16 cellular contexts compared by ENCODE assay signal in the genomic region with DNA sequence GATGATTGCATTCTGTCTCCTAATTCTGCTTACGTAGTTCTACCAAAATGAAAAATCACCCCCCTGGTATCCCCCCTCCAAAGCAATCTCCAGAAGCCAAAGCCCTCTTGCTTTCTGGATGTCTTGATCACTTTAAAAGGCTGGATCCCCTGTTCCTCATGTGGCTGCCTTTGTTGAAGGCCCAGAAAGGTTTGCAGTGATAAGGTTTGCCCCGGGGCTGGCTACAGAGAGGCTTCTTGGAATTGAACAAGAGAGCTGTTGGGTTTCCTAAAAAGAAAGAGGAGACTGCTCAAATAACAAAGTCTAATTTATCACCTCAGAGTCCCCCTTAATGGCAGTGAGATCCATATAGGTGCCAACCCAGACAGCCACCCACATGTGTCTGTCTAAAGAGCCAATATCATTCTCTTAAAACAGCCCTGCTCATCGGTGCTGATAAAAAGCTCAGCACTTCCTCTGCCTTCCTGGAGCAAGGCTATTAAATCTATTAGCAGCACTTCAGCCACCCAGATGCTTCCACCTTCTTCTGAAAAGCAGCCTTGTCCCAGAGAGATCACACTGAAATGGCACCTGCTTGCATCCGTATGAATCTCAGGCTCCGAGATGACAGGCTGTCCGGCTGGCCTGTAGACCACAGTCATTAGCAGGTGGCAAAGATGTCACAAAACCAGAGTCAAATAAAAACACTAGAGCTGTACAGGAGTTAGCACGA.
"Had no signal": no experiment of that assay in that cellular context is flagged by ENCODE, and none has a peak within 500 bp of the region (broad histone marks: within the 10 kb centered on the region; RNA-seq: fewer than 3 reads in every experiment).

No MANE protein-coding gene starts in this region.

- H3K27me3 Mint-ChIP-seq: naive B cell had no signal

- H3K27ac ChIP-seq: coronary artery, heart left ventricle, right atrium auricular region, sigmoid colon had no signal

- H3K4me3 ChIP-seq: coronary artery, heart left ventricle, right atrium auricular region, sigmoid colon had no signal

- H3K4me3 Mint-ChIP-seq: mesothelial cell of epicardium, naive B cell, nephron had no signal

- H3K27ac Mint-ChIP-seq: mesothelial cell of epicardium, nephron had no signal

- H3K4me1 Mint-ChIP-seq: mesothelial cell of epicardium had no signal

- ATAC-seq: heart left ventricle, left lobe of liver had no signal

- H3K4me1 ChIP-seq: heart left ventricle, right atrium auricular region, sigmoid colon had no signal

- H3K27me3 ChIP-seq: heart left ventricle, right atrium auricular region, sigmoid colon had no signal

- DNase-seq: effector CD4-positive, alpha-beta T cell; foreskin melanocyte; heart left ventricle; hippocampal formation; kidney glomerular epithelial cell; naive B cell; sigmoid colon; small intestine; stimulated activated CD4-positive, alpha-beta T cell treated with anti-CD3 and anti-CD28 coated beads, Interleukin-12 subunit alpha, Interleukin-12 subunit beta, amount 100 ng/mL, for 4 hours; stimulated activated naive CD4-positive, alpha-beta T cell treated with Interleukin-2 at 50 U/mL for 16 hours; trophoblast cell had no signal
